In the genomic region with DNA sequence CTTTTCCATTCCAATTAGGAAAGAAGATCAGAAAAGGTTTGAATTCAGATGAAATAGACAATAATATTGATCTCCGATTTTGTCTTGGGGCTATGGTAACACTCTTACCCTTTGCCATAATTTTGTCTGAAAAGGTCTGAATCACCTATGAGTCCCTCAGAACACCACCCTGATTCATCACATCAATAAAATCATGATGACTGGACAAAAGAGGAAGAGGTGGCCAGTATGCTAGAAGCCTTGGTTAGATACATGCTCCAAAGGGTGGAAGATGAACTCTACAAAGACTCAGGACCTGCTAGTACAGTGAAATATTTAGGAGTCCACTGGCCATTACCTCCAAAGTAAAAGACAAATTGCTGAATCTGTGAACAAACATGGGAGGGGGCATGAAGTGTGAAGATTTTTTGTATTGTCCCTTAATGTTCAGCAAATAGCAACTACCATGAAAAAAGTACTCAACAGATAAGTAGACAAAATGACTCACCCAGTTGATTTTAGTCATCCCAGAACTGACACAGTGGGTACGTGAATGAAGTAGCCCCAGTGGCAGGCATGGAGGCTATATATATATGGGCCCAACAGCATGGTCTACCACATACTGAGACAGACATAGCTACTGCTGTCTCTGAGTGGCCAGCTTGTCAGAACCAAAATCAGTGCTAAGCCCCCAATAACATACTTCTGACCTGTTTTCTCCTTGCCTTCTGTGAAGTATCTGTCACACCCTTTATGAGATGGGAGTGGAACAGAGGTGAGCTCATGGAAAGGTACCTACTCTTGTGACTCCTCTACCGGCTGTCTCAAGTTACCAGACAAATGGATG, we compare ENCODE assay signal across 8 cellular contexts. TPM values are rescaled to one million over a fixed set of nuclear protein-coding genes. Genes with fewer than 3 reads are reported as not detected.
DNase-seq lines count a peak whose midpoint lies in the region; ATAC-seq and TF ChIP-seq lines count a peak whose summit lies in the region.

No MANE protein-coding gene starts in this region.

- ATAC-seq in GM18502 (IDR thresholded peaks at IDR 0.05; ENCODE audit: poor library complexity, unreplicated experiment) (peak; percentile 98), HCT116 (peak; percentile 81)

- H3K4me2 ChIP-seq in HCT116 (ENCODE audit: low read length): peak overlapping the region; percentile 72

- TF ChIP-seq POLR2A in HCT116 (IDR thresholded peaks at IDR 0.05; ENCODE audit: borderline replicate concordance, extremely low read depth, insufficient read depth, insufficient read length): no peak

- TF ChIP-seq RAD21 in HCT116 (IDR thresholded peaks at IDR 0.05; ENCODE audit: low read depth): no peak; the same call in 1 of the 2 replicates

- H3K79me2 ChIP-seq in HCT116 (ENCODE audit: insufficient read depth, low read length): no peaks in the 10 kb centered on the region

- H3K36me3 ChIP-seq in HCT116 (ENCODE audit: control insufficient read depth in 1 of 2, insufficient read depth in 2 of 2, low read length in 2 of 2): no peaks in the 10 kb centered on the region

- H3K4me3 ChIP-seq in HCT116 (replicated peaks in 1 of 2; ENCODE audit: low read depth in 1 of 2, low read length in 2 of 2) (peak overlapping the region in 1 of 2 experiments; percentile 34; a peak in 2 of 4 replicates), fibroblast of the aortic adventitia (ENCODE audit: low read depth, low read length) (no peak overlapping the region)

- peak overlapping the region; percentile 33 for H3K9ac ChIP-seq in HCT116 (ENCODE audit: low read length)

- DNase-seq in HCT116 (ENCODE audit: low read depth, low spot score) (peak; percentile 85), NCI-H226 (peak; percentile 58), fibroblast of the aortic adventitia (ENCODE audit: low read depth) (peak; percentile 34), foreskin melanocyte (no peak), NCI-H748 treated with DMSO at 0.1 percent for 48 hours (lab: John Stamatoyannopoulos, UW) (no peak), C1 segment of cervical spinal cord (lab: John Stamatoyannopoulos, UW) (no peak), posterior cingulate gyrus (no peak)

- H2AFZ ChIP-seq in HCT116 (ENCODE audit: low read depth, low read length, poor library complexity, severe bottlenecking): peak overlapping the region; percentile 91

- intact Hi-C loops in HCT116 (cut with micrococcal nuclease) (loop anchor here (5.0 kb wide), 2 partner anchors 38 to 312 kb away; partner anchors contain the start of genes GLS and NEMP2), posterior cingulate gyrus (cut with DNase I) (no loop called here)

- H3K4me1 ChIP-seq in HCT116 (ENCODE audit: control insufficient read depth in 1 of 2, insufficient read depth in 2 of 2, low read length in 2 of 2): peaks cover 25 to 75% of the 10 kb centered on the region in 2 experiments

- H4K20me1 ChIP-seq in HCT116 (ENCODE audit: insufficient read depth): no peaks in the 10 kb centered on the region

- TSS peak; percentile 87 for BruUV-seq in HCT116 (replicated peaks; lab: Mats Ljungman, UMichigan)

- no peaks in the 10 kb centered on the region for H3K9me2 ChIP-seq in HCT116 (ENCODE audit: insufficient read depth)

- RAD21 ChIA-PET in HCT116 (lab: Charles Lee; ENCODE audit: low non-redundant PET in 1 of 2, low total read pairs in 2 of 2, uncharacterized antibody in 2 of 2, unreplicated experiment in 2 of 2): no interaction called here

- peak overlapping the region; percentile 55; the same call in 1 of the 2 replicates for H3K27ac ChIP-seq in HCT116 (ENCODE audit: low read depth, low read length)

- no peaks in the 10 kb centered on the region for H3K27me3 ChIP-seq in HCT116 (ENCODE audit: insufficient read depth, low read length)

- POLR2A ChIA-PET in HCT116 (lab: Charles Lee): no interaction called here

- CTCF ChIA-PET in HCT116 (lab: Charles Lee): no interaction called here

- TF ChIP-seq CTCF in HCT116 (IDR thresholded peaks at IDR 0.05 in 2 of 3, conservative IDR thresholded peaks at IDR 0.05 in 1 of 3; ENCODE audit: borderline replicate concordance in 1 of 3, insufficient read depth in 1 of 3, low read depth in 2 of 3, low read length in 2 of 3): no peak
- no peak for TF ChIP-seq CTCF in fibroblast of the aortic adventitia (IDR thresholded peaks at IDR 0.05; ENCODE audit: insufficient read depth, low read length)

- no peaks in the 10 kb centered on the region for H3K9me3 ChIP-seq in HCT116 (ENCODE audit: control insufficient read depth in 1 of 2, insufficient read depth in 1 of 2, low read depth in 1 of 2, low read length in 2 of 2)

TF ChIP-seq in HCT116, 20 proteins besides CTCF, POLR2A, EP300 and RAD21:
- TF ChIP-seq EZH2 (IDR thresholded peaks at IDR 0.05) (no peak), MAX (IDR thresholded peaks at IDR 0.05) (peak; percentile 28), JUND (IDR thresholded peaks at IDR 0.05) (peak; percentile 78), TCF7L2 (IDR thresholded peaks at IDR 0.05; ENCODE audit: borderline replicate concordance, extremely low read depth, insufficient read depth, insufficient read length) (no peak), ELF1 (IDR thresholded peaks at IDR 0.05; ENCODE audit: borderline replicate concordance, low read depth) (no peak), SIN3A (IDR thresholded peaks at IDR 0.05; ENCODE audit: low read depth) (peak; percentile 18; the same call in 1 of the 2 replicates), FOSL1 (IDR thresholded peaks at IDR 0.05; ENCODE audit: low read depth) (peak; percentile 85), ZFX (IDR thresholded peaks at IDR 0.05) (no peak), POLR2AphosphoS5 (IDR thresholded peaks at IDR 0.05; ENCODE audit: low read depth, low read length) (peak; percentile 33; the same call in 1 of the 2 replicates), EGR1 (IDR thresholded peaks at IDR 0.05; ENCODE audit: low read depth) (peak; percentile 21; the same call in 1 of the 2 replicates), CBX3 (IDR thresholded peaks at IDR 0.05; ENCODE audit: low read depth) (peak; percentile 63; the same call in 1 of the 2 replicates), SP1 (IDR thresholded peaks at IDR 0.05; ENCODE audit: low read depth) (peak; percentile 86), CEBPB (IDR thresholded peaks at IDR 0.05; ENCODE audit: low read depth) (peak; percentile 3)
- TF ChIP-seq, protein P1, sequence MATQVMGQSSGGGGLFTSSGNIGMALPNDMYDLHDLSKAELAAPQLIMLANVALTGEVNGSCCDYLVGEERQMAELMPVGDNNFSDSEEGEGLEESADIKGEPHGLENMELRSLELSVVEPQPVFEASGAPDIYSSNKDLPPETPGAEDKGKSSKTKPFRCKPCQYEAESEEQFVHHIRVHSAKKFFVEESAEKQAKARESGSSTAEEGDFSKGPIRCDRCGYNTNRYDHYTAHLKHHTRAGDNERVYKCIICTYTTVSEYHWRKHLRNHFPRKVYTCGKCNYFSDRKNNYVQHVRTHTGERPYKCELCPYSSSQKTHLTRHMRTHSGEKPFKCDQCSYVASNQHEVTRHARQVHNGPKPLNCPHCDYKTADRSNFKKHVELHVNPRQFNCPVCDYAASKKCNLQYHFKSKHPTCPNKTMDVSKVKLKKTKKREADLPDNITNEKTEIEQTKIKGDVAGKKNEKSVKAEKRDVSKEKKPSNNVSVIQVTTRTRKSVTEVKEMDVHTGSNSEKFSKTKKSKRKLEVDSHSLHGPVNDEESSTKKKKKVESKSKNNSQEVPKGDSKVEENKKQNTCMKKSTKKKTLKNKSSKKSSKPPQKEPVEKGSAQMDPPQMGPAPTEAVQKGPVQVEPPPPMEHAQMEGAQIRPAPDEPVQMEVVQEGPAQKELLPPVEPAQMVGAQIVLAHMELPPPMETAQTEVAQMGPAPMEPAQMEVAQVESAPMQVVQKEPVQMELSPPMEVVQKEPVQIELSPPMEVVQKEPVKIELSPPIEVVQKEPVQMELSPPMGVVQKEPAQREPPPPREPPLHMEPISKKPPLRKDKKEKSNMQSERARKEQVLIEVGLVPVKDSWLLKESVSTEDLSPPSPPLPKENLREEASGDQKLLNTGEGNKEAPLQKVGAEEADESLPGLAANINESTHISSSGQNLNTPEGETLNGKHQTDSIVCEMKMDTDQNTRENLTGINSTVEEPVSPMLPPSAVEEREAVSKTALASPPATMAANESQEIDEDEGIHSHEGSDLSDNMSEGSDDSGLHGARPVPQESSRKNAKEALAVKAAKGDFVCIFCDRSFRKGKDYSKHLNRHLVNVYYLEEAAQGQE (IDR thresholded peaks at IDR 0.05; ENCODE audit: low read depth): no peak
- TF ChIP-seq, protein P2, sequence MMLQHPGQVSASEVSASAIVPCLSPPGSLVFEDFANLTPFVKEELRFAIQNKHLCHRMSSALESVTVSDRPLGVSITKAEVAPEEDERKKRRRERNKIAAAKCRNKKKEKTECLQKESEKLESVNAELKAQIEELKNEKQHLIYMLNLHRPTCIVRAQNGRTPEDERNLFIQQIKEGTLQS (IDR thresholded peaks at IDR 0.05): peak; percentile 48; the same call in 1 of the 2 replicates

RNA-seq across cellular contexts. Expression of gene GLS, which starts 36.5 kb away (rescaled TPM):
- total RNA-seq in HCT116 (2021; ENCODE audit: unreplicated experiment) (97.4 TPM), fibroblast of the aortic adventitia (ENCODE audit: low replicate concordance) (116 and 627 TPM in 2 replicates)
- polyA plus RNA-seq in HCT116 (2012): 21.7 and 26.3 TPM in 2 replicates

Comparison
In these comparisons a context has a peak if more than half of its experiments do, and no peak if none do; other contexts are left out.
1. DNase-seq: peak in HCT116 (single experiment), NCI-H226 (single experiment) and fibroblast of the aortic adventitia (single experiment); none in foreskin melanocyte (single experiment), NCI-H748 treated with DMSO at 0.1 percent for 48 hours (single experiment), C1 segment of cervical spinal cord (0 of 14) and posterior cingulate gyrus (0 of 10).